Comparison of ENCODE assay signal across 8 cellular contexts in genomic region chr6:108117427-108118358, GRCh38. TPM values are rescaled to one million over a fixed set of nuclear protein-coding genes. Genes with fewer than 3 reads are reported as not detected.
A peak's percentile ranks its signal among the peaks of the same experiment; 100 is the strongest.
DNase-seq lines count a peak whose midpoint lies in the region; ATAC-seq and TF ChIP-seq lines count a peak whose summit lies in the region.

No MANE protein-coding gene starts in this region.

- H3K27me3 Mint-ChIP-seq in Caco-2 (ENCODE audit: insufficient read depth, unreplicated experiment) (no peaks in the 10 kb centered on the region), HFFc6 (ENCODE audit: insufficient read depth) (peaks cover 65% of the 10 kb centered on the region)
- H3K27me3 Mint-ChIP-seq in naive thymus-derived CD4-positive, alpha-beta T cell, result peaks cover 82 to 94% (median 85%) of the 10 kb centered on the region in 5 donors

- CTCF ChIA-PET in Caco-2 (lab: Charles Lee), result no interaction called here
- CTCF ChIA-PET in naive thymus-derived CD4-positive, alpha-beta T cell (lab: Charles Lee), result no interaction called here

- H3K36me3 ChIP-seq in Caco-2 (ENCODE audit: control insufficient read depth, insufficient read depth, low read length), result no peaks in the 10 kb centered on the region
- no peaks in the 10 kb centered on the region for H3K36me3 ChIP-seq in naive thymus-derived CD4-positive, alpha-beta T cell (ENCODE audit: control insufficient read depth in 2 of 3, insufficient read depth in 3 of 3, low read length in 3 of 3)

- peaks cover 7% of the 10 kb centered on the region for H3K4me1 Mint-ChIP-seq in Caco-2 (ENCODE audit: low read depth, unreplicated experiment)
- H3K4me1 Mint-ChIP-seq in HFFc6 (ENCODE audit: low read depth), result peaks cover 43% of the 10 kb centered on the region
- peaks cover 34 to 57% (median 49%) of the 10 kb centered on the region in 7 donors for H3K4me1 Mint-ChIP-seq in naive thymus-derived CD4-positive, alpha-beta T cell

- H3K9me3 Mint-ChIP-seq in Caco-2 (ENCODE audit: unreplicated experiment) (no peaks in the 10 kb centered on the region), HFFc6 (no peaks in the 10 kb centered on the region)
- H3K9me3 Mint-ChIP-seq in naive thymus-derived CD4-positive, alpha-beta T cell, result peaks cover 0 to 7% (median 1%) of the 10 kb centered on the region in 11 donors

- intact Hi-C loops in Caco-2 (cut with micrococcal nuclease; ENCODE audit: unreplicated experiment), result loop anchor here (5.0 kb wide), 2 partner anchors 40 to 145 kb away; partner anchors contain the start of gene SNX3
- intact Hi-C loops in naive thymus-derived CD4-positive, alpha-beta T cell (cut with micrococcal nuclease), result loop anchor here in 1 of 2 donors (2.0 to 10.0 kb wide), 3 partner anchors 17 to 237 kb away; no protein-coding TSS in a partner anchor

- ATAC-seq in esophagus mucosa, result peak; percentile 27
- peak; percentile 53 for ATAC-seq in naive thymus-derived CD4-positive, alpha-beta T cell
- no peak for ATAC-seq in GM19397 (IDR thresholded peaks at IDR 0.05; ENCODE audit: unreplicated experiment)

- H3K4me3 ChIP-seq in Caco-2 (ENCODE audit: low read depth, low read length), result peak overlapping the region; percentile 49
- peak overlapping the region; percentile 49 for H3K4me3 ChIP-seq in naive thymus-derived CD4-positive, alpha-beta T cell (ENCODE audit: low read length)

- H3K36me3 Mint-ChIP-seq in Caco-2 (ENCODE audit: insufficient read depth, unreplicated experiment) (no peaks in the 10 kb centered on the region), HFFc6 (ENCODE audit: low read depth) (peaks cover 5% of the 10 kb centered on the region; the same call in 1 of the 2 replicates)
- H3K36me3 Mint-ChIP-seq in naive thymus-derived CD4-positive, alpha-beta T cell, result peaks cover 0 to 5% (median 2%) of the 10 kb centered on the region in 5 donors

- no peaks in the 10 kb centered on the region for H3K9me3 ChIP-seq in Caco-2
- no peaks in the 10 kb centered on the region for H3K9me3 ChIP-seq in naive thymus-derived CD4-positive, alpha-beta T cell (ENCODE audit: control insufficient read depth in 2 of 3, low read length in 3 of 3)

- no peaks in the 10 kb centered on the region for H3K4me1 ChIP-seq in Caco-2
- H3K4me1 ChIP-seq in naive thymus-derived CD4-positive, alpha-beta T cell (ENCODE audit: control insufficient read depth in 2 of 2, insufficient read depth in 2 of 2, low read length in 2 of 2), result peaks cover 17 to 40% of the 10 kb centered on the region in 2 donors

- POLR2A ChIA-PET in Caco-2 (lab: Charles Lee), result no interaction called here
- POLR2A ChIA-PET in naive thymus-derived CD4-positive, alpha-beta T cell (lab: Charles Lee), result no interaction called here

- BruUV-seq in Caco-2 (replicated peaks; lab: Mats Ljungman, UMichigan), result no TSS peak

- DNase-seq in Caco-2, result peak in 1 of 2 experiments; percentile 58
- DNase-seq in HFFc6, result no peak
- peak; percentile 48 for DNase-seq in UCSD-AML1 (lab: John Stamatoyannopoulos, UW; ENCODE audit: unreplicated experiment)
- peak in 2 of 9 donors; percentile 22 to 42 for DNase-seq in naive thymus-derived CD4-positive, alpha-beta T cell
- DNase-seq in NCI-H128 (lab: John Stamatoyannopoulos, UW; ENCODE audit: unreplicated experiment), result no peak
- no peak for DNase-seq in NCI-H1436 (lab: John Stamatoyannopoulos, UW)

- no peaks in the 10 kb centered on the region for H3K27me3 ChIP-seq in Caco-2 (replicated peaks; ENCODE audit: control insufficient read depth, insufficient read depth, low read length)
- H3K27me3 ChIP-seq in naive thymus-derived CD4-positive, alpha-beta T cell (ENCODE audit: control insufficient read depth in 2 of 2, insufficient read depth in 2 of 2, low read length in 2 of 2), result peaks cover 13 to 30% of the 10 kb centered on the region in 2 donors

- TF ChIP-seq CTCF in Caco-2 (IDR thresholded peaks at IDR 0.05; ENCODE audit: insufficient read depth in 1 of 2, low read depth in 1 of 2, low read length in 1 of 2, severe bottlenecking in 1 of 2, unreplicated experiment in 1 of 2), result no peak
- TF ChIP-seq CTCF in HFFc6 (IDR thresholded peaks at IDR 0.05), result no peak

- H3K27ac ChIP-seq in naive thymus-derived CD4-positive, alpha-beta T cell (ENCODE audit: low read depth, low read length), result no peak overlapping the region

- H3K27ac Mint-ChIP-seq in Caco-2 (ENCODE audit: unreplicated experiment) (no peak overlapping the region), HFFc6 (no peak overlapping the region)
- H3K27ac Mint-ChIP-seq in naive thymus-derived CD4-positive, alpha-beta T cell, result peak overlapping the region in 1 of 9 donors; percentile 4

- H3K4me3 Mint-ChIP-seq in Caco-2 (ENCODE audit: unreplicated experiment) (peak overlapping the region; percentile 78), HFFc6 (peak overlapping the region; percentile 83)
- H3K4me3 Mint-ChIP-seq in naive thymus-derived CD4-positive, alpha-beta T cell, result peak overlapping the region; percentile 82 to 99 (median 88)

RNA-seq across cellular contexts. Expression of gene OSTM1, which starts 43.2 kb away (rescaled TPM):
- total RNA-seq in Caco-2 (2022), result 15.9 and 20.1 TPM in 2 replicates
- total RNA-seq in HFFc6 (2021; fragmentation: NEBNext Ultra II Directional; extraction: Animal tissue kit (Norgen Biotek cat#: 25700)), result 10 to 100 TPM; 42.8 to 52.6 (median 48.7) TPM
- total RNA-seq in esophagus mucosa, result 12.8 TPM
- 10 to 100 TPM; 25.0 to 48.9 (median 36.7) TPM for total RNA-seq in naive thymus-derived CD4-positive, alpha-beta T cell
- polyA plus RNA-seq in naive thymus-derived CD4-positive, alpha-beta T cell, result 10 to 100 TPM; 26.0 to 30.9 TPM

RNA-seq across cellular contexts. Expression of gene NR2E1, which starts 48.1 kb away (rescaled TPM):
- 1.3 and 1.4 TPM in 2 replicates for total RNA-seq in Caco-2 (2022)
- not detected for total RNA-seq in HFFc6 (2021; fragmentation: NEBNext Ultra II Directional; extraction: Animal tissue kit (Norgen Biotek cat#: 25700))
- total RNA-seq in esophagus mucosa, result 0.08 TPM
- total RNA-seq in naive thymus-derived CD4-positive, alpha-beta T cell, result not detected
- polyA plus RNA-seq in naive thymus-derived CD4-positive, alpha-beta T cell, result not detected
